Comparison of ENCODE assay signal across 12 cellular contexts in genomic region chr3:188212308-188212969, GRCh38. TPM values are rescaled to one million over a fixed set of nuclear protein-coding genes. Genes with fewer than 3 reads are reported as not detected.
DNase-seq lines count a peak whose midpoint lies in the region; ATAC-seq, FAIRE-seq and TF ChIP-seq lines count a peak whose summit lies in the region.
"Had no signal": no experiment of that assay in that cellular context is flagged by ENCODE, and none has a peak within 500 bp of the region (broad histone marks: within the 10 kb centered on the region; RNA-seq: fewer than 3 reads in every experiment).

No MANE protein-coding gene starts in this region.

- peaks cover 3 to 14% of the 10 kb centered on the region in 2 experiments; a peak in 2 of 4 replicates for H3K79me2 ChIP-seq in H1 (ENCODE audit: control insufficient read depth in 1 of 2, insufficient read depth in 2 of 2, low read length in 2 of 2)

- TF ChIP-seq POLR2A in H1 (IDR thresholded peaks at IDR 0.05; ENCODE audit: control extremely low read depth in 1 of 2, low read depth in 2 of 2, low read length in 2 of 2) = no peak

- no peaks in the 10 kb centered on the region for H4K20me1 ChIP-seq in H1 (replicated peaks in 1 of 2; ENCODE audit: control insufficient read depth in 1 of 2, insufficient read depth in 2 of 2, low read length in 2 of 2)

- H3K79me1 ChIP-seq in H1 (ENCODE audit: low read depth, low read length) = no peaks in the 10 kb centered on the region; the same call in 1 of the 2 replicates

- TF ChIP-seq CTCF in H1 (IDR thresholded peaks at IDR 0.05; ENCODE audit: control extremely low read depth in 1 of 3, insufficient read depth in 1 of 3, low read depth in 1 of 3, low read length in 3 of 3) (no peak), mucosa of descending colon (IDR thresholded peaks at IDR 0.05) (no peak)

- H2BK5ac ChIP-seq in H1 (ENCODE audit: low read depth, low read length) = 0 out of 2 replicates have a peak overlapping the region, but pooled peaks have one; percentile 66

- H2BK120ac ChIP-seq in H1 (replicated peaks; ENCODE audit: low read depth, low read length) = no peak overlapping the region

- H3K18ac ChIP-seq in H1 (ENCODE audit: extremely low read depth, low read length) = peak overlapping the region; percentile 25; the same call in 1 of the 2 replicates

- peak overlapping the region; percentile 91 for H2BK12ac ChIP-seq in H1 (ENCODE audit: low read depth, low read length)

- H2AFZ ChIP-seq in H1 (ENCODE audit: low read length) = no peak overlapping the region

- H2BK15ac ChIP-seq in H1 (ENCODE audit: low read length) = 0 out of 2 replicates have a peak overlapping the region, but pooled peaks have one; percentile 8

- no peak for FAIRE-seq in H1 (lab: Jason Lieb, UNC)

- H3K27ac ChIP-seq in H1 (ENCODE audit: low read depth, low read length) (0 out of 2 replicates have a peak overlapping the region, but pooled peaks have one; percentile 44), urinary bladder (ENCODE audit: low read depth) (peak overlapping the region; percentile 81)

- peak overlapping the region; percentile 48 to 58; a peak in 3 of 4 replicates for H3K4me2 ChIP-seq in H1 (ENCODE audit: insufficient read depth in 1 of 2, low read depth in 2 of 2, low read length in 2 of 2)

- no peak overlapping the region for H3K4me3 Mint-ChIP-seq in activated CD4-positive, alpha-beta T cell treated with anti-CD3 and anti-CD28 coated beads, Interleukin-2, amount 10 ng/mL, durations not matched to agents 7 days and 5 days
- H3K4me3 Mint-ChIP-seq: T-helper 1 cell treated with Interleukin-12 subunit alpha and Interleukin-12 subunit beta and Interleukin-4 antibody, amounts not matched to agents 30 μg/mL and 1 μg/mL, for 36 hours had no signal

- H3K4ac ChIP-seq in H1 (replicated peaks; ENCODE audit: insufficient read length, low read depth, low read length) = peak overlapping the region; percentile 28

- H3K9me3 ChIP-seq in H1 (ENCODE audit: insufficient read depth in 2 of 2, low read depth in 1 of 2, low read length in 1 of 2) (no peaks in the 10 kb centered on the region), mucosa of descending colon (no peaks in the 10 kb centered on the region)

- H3K4me1 Mint-ChIP-seq in activated CD4-positive, alpha-beta T cell treated with anti-CD3 and anti-CD28 coated beads, Interleukin-2, amount 10 ng/mL, durations not matched to agents 7 days and 5 days = peaks cover 35% of the 10 kb centered on the region

- peak overlapping the region in 2 of 4 experiments; percentile 32 to 61; a peak in 2 of 7 replicates for H3K9ac ChIP-seq in H1 (replicated peaks in 1 of 4; ENCODE audit: extremely low read depth in 1 of 4, low read depth in 3 of 4, low read length in 3 of 4)

- no peak overlapping the region for H3K56ac ChIP-seq in H1 (replicated peaks; ENCODE audit: insufficient read length, low read depth, low read length)

- no peak overlapping the region; the same call in 1 of the 2 replicates for H2AK5ac ChIP-seq in H1 (ENCODE audit: low read depth, low read length)

- POLR2A ChIA-PET in activated CD4-positive, alpha-beta T cell treated with anti-CD3 and anti-CD28 coated beads, Interleukin-2, amount 10 ng/mL, durations not matched to agents 7 days and 5 days (lab: Charles Lee) = no interaction called here
- POLR2A ChIA-PET in H1 (lab: Charles Lee; ENCODE audit: partially characterized antibody) = interaction anchor here (1.0 kb wide), 1 partner anchor 59 kb away, joined by 3 read pairs; the partner anchor contains the start of gene LPP

- H3K14ac ChIP-seq in H1 (ENCODE audit: insufficient read length) = no peak overlapping the region

- no peaks in the 10 kb centered on the region for H3K9me3 Mint-ChIP-seq in activated CD4-positive, alpha-beta T cell treated with anti-CD3 and anti-CD28 coated beads, Interleukin-2, amount 10 ng/mL, durations not matched to agents 7 days and 5 days
- H3K9me3 Mint-ChIP-seq: T-helper 1 cell treated with Interleukin-12 subunit alpha and Interleukin-12 subunit beta and Interleukin-4 antibody, amounts not matched to agents 30 μg/mL and 1 μg/mL, for 36 hours had no signal

- H4K8ac ChIP-seq in H1 (ENCODE audit: extremely low read depth, insufficient read depth, low read length) = no peak overlapping the region

- no peaks in the 10 kb centered on the region for H3K27me3 ChIP-seq in H1 (replicated peaks in 1 of 4; ENCODE audit: control insufficient read depth in 3 of 4, extremely low read depth in 1 of 4, insufficient read depth in 3 of 4, low read length in 3 of 4)

- peak overlapping the region; percentile 72 for H4K91ac ChIP-seq in H1 (replicated peaks; ENCODE audit: insufficient read length, low read length)

- H3K27ac Mint-ChIP-seq in activated CD4-positive, alpha-beta T cell treated with anti-CD3 and anti-CD28 coated beads, Interleukin-2, amount 10 ng/mL, durations not matched to agents 7 days and 5 days = peak overlapping the region; percentile 31
- H3K27ac Mint-ChIP-seq: T-helper 1 cell treated with Interleukin-12 subunit alpha and Interleukin-12 subunit beta and Interleukin-4 antibody, amounts not matched to agents 30 μg/mL and 1 μg/mL, for 36 hours had no signal

- H4K5ac ChIP-seq in H1 (ENCODE audit: insufficient read length, low read depth, low read length) = peak overlapping the region; percentile 40

- intact Hi-C loops in mucosa of descending colon (cut with DNase I, micrococcal nuclease) = loop anchor here in 1 of 2 donors (10.0 kb wide), 1 partner anchor 58 kb away; the partner anchor contains the start of gene LPP

- H3K36me3 ChIP-seq in H1 (ENCODE audit: control insufficient read depth in 2 of 4, insufficient read depth in 4 of 4, low read length in 3 of 4) (no peaks in the 10 kb centered on the region; a peak in 1 of 8 replicates), mucosa of descending colon (ENCODE audit: low read depth) (no peaks in the 10 kb centered on the region), urinary bladder (ENCODE audit: insufficient read depth) (no peaks in the 10 kb centered on the region)

- ATAC-seq in mucosa of descending colon = peak; percentile 78
- ATAC-seq in GM19324 (IDR thresholded peaks at IDR 0.05; ENCODE audit: low FRiP score, unreplicated experiment) = no peak

- peaks cover 35% of the 10 kb centered on the region for H3K36me3 Mint-ChIP-seq in activated CD4-positive, alpha-beta T cell treated with anti-CD3 and anti-CD28 coated beads, Interleukin-2, amount 10 ng/mL, durations not matched to agents 7 days and 5 days (ENCODE audit: low read depth)

- no peaks in the 10 kb centered on the region for H3K27me3 Mint-ChIP-seq in activated CD4-positive, alpha-beta T cell treated with anti-CD3 and anti-CD28 coated beads, Interleukin-2, amount 10 ng/mL, durations not matched to agents 7 days and 5 days

- WGBS in H1 (ENCODE audit: extremely low coverage in 1 of 2, insufficient coverage in 1 of 2, insufficient read length in 1 of 2, insufficient replicate concordance in 2 of 2, low coverage in 1 of 2, low lambda C conversion rate in 2 of 2, missing lambda C conversion rate in 1 of 2), 2 experiments = 72% methylated on average over 8 of the region's 9 CpGs; no CpG with 5 or more reads in 1 of the 2 experiments
- 34% methylated on average over 9 of the region's 9 CpGs for WGBS in urinary bladder

- H3K4me3 ChIP-seq in H1 (ENCODE audit: extremely low read depth in 1 of 4, insufficient read depth in 2 of 4, low read depth in 3 of 4, low read length in 4 of 4) (no peak overlapping the region), mucosa of descending colon (no peak overlapping the region), urinary bladder (ENCODE audit: low read depth, low read length) (peak overlapping the region; percentile 6)

- H2BK20ac ChIP-seq in H1 (ENCODE audit: low read length) = no peak overlapping the region

- H3K4me1 ChIP-seq in H1 (replicated peaks in 1 of 4; ENCODE audit: control insufficient read depth in 3 of 4, insufficient read depth in 4 of 4, low read length in 3 of 4) (peaks cover 0 to 20% (median 9%) of the 10 kb centered on the region in 4 experiments; a peak in 6 of 7 replicates), mucosa of descending colon (ENCODE audit: low read depth) (peaks cover 29% of the 10 kb centered on the region), urinary bladder (ENCODE audit: insufficient read depth) (peaks cover 3% of the 10 kb centered on the region)

- no peak for DNase-seq in activated CD4-positive, alpha-beta T cell treated with anti-CD3 and anti-CD28 coated beads, Interleukin-2, amount 10 ng/mL, durations not matched to agents 7 days and 5 days
- no peak for DNase-seq in activated CD4-positive, alpha-beta T cell treated with anti-CD3 and anti-CD28 coated beads for 48 hours
- peak in 1 of 2 experiments; percentile 38 for DNase-seq in H1 (ENCODE audit: low read depth in 1 of 2, low spot score in 2 of 2)
- peak in 1 of 3 donors; percentile 55 for DNase-seq in mucosa of descending colon
- no peak for DNase-seq in activated CD4-positive, alpha-beta T cell treated with anti-CD3 and anti-CD28 coated beads, Interleukin-2, amount 50 U/mL, for 1 hour
- DNase-seq in stimulated activated CD4-positive, alpha-beta T cell treated with anti-CD3 and anti-CD28 coated beads, Interleukin-2, amount 100 ng/mL, for 48 hours = no peak
- DNase-seq: activated effector memory CD4-positive, alpha-beta T cell treated with anti-CD3 and anti-CD28 coated beads, Interleukin-2, amount 50 U/mL, for 16 hours; NCI-H1417; stimulated activated CD4-positive, alpha-beta T cell treated with anti-CD3 and anti-CD28 coated beads, Interleukin-4, amount 100 ng/mL, for 24 hours had no signal

- TF ChIP-seq EP300 in H1 (IDR thresholded peaks at IDR 0.05; ENCODE audit: borderline replicate concordance in 1 of 2, low read depth in 2 of 2, low read length in 2 of 2) = no peak

- H3K23ac ChIP-seq in H1 (ENCODE audit: insufficient read length) = no peak overlapping the region

- H3K23me2 ChIP-seq in H1 (ENCODE audit: low read depth, low read length) = no peaks in the 10 kb centered on the region; the same call in 1 of the 2 replicates

- no peak for TF ChIP-seq RAD21 in H1 (IDR thresholded peaks at IDR 0.05 in 1 of 2, conservative IDR thresholded peaks at IDR 0.05 in 1 of 2; ENCODE audit: low read depth in 2 of 2, low read length in 2 of 2)

- CTCF ChIA-PET in activated CD4-positive, alpha-beta T cell treated with anti-CD3 and anti-CD28 coated beads, Interleukin-2, amount 10 ng/mL, durations not matched to agents 7 days and 5 days (lab: Charles Lee) = interaction anchor here (1.8 to 1.9 kb wide), 2 partner anchors 12 to 472 kb away, joined by 4 to 7 read pairs; no protein-coding TSS in a partner anchor
- CTCF ChIA-PET in H1 (lab: Charles Lee; ENCODE audit: partially characterized antibody) = interaction anchor here (0.7 to 2.9 kb wide), 2 partner anchors 229 to 473 kb away, joined by 3 to 9 read pairs; no protein-coding TSS in a partner anchor

RNA-seq across cellular contexts. Expression of gene LPP, which starts 58.5 kb away (rescaled TPM):
- total RNA-seq in activated CD4-positive, alpha-beta T cell treated with anti-CD3 and anti-CD28 coated beads, Interleukin-2, amount 10 ng/mL, durations not matched to agents 7 days and 5 days = 10 to 100 TPM; 63.6 to 70.3 TPM
- total RNA-seq in H1 (2021; fragmentation: NEBNext Ultra II Directional; extraction: Animal tissue kit (Norgen Biotek cat#: 25700)) = 53.3 and 60.2 TPM in 2 replicates
- polyA plus RNA-seq in H1 (2011; rRNA removed) = 10.0 and 12.1 TPM in 2 replicates
- polyA plus RNA-seq in H1 (2011; cell fraction: cytosol; rRNA removed) = 6.2 TPM
- polyA plus RNA-seq in H1 (2011; cell fraction: nucleus; rRNA removed) = 78.5 TPM
- polyA plus RNA-seq in H1 (2012, experiment 1 of 2) = 6.5 to 12.8 TPM (median 11.1 TPM) in 4 replicates
- polyA plus RNA-seq in H1 (2012, experiment 2 of 2) = 1.8 TPM
- 17.2 TPM for polyA plus RNA-seq in H1 (2013, experiment 1 of 2)
- 12.6 TPM for polyA plus RNA-seq in H1 (2013, experiment 2 of 2)
- 222 and 238 TPM in 2 replicates for polyA minus RNA-seq in H1 (2011; rRNA and poly(A)+ RNA removed)
- polyA minus RNA-seq in H1 (2011; cell fraction: cytosol; rRNA and poly(A)+ RNA removed) = 46.1 TPM
- polyA minus RNA-seq in H1 (2011; cell fraction: nucleus; rRNA and poly(A)+ RNA removed) = 162 TPM
- 100 to 1,000 TPM; 262 to 816 (median 325) TPM for total RNA-seq in mucosa of descending colon
- total RNA-seq in urinary bladder = 705 TPM
- polyA plus RNA-seq in urinary bladder = 133 TPM
